ENCODE assay signal across 17 cellular contexts in genomic region chr6:164859791-164860190, GRCh38.
"Had no signal": no experiment of that assay in that cellular context is flagged by ENCODE, and none has a peak within 500 bp of the region (broad histone marks: within the 10 kb centered on the region; RNA-seq: fewer than 3 reads in every experiment).

No MANE protein-coding gene starts in this region.

- ATAC-seq: activated CD4-positive, CD25-positive, alpha-beta regulatory T cell treated with anti-CD3 and anti-CD28 coated beads, Interleukin-2, amount 50 U/mL, for 24 hours; gastrocnemius medialis; left cardiac atrium; stimulated activated effector memory CD8-positive, alpha-beta T cell treated with anti-CD3 and anti-CD28 coated beads, Interleukin-12 subunit alpha, Interleukin-12 subunit beta, amount 100 ng/mL, for 72 hours had no signal

- H3K27me3 ChIP-seq: gastrocnemius medialis, heart right ventricle, neutrophil, thyroid gland, uterus had no signal

- H2AFZ ChIP-seq: parathyroid adenoma had no signal

- H3K9me3 ChIP-seq: gastrocnemius medialis, neutrophil, thyroid gland, uterus had no signal

- H3K27ac Mint-ChIP-seq: activated T-helper 1 cell treated with anti-CD3 and anti-CD28 coated beads, Interleukin-12 subunit alpha, Interleukin-12 subunit beta, Interleukin-2, Interleukin-4 antibody, amounts not matched to agents 30 ng/mL and 10 ng/mL and 1 ng/mL, durations not matched to agents 14 hours and 24 hours and 36 hours; endodermal cell; stimulated activated effector memory CD8-positive, alpha-beta T cell treated with anti-CD3 and anti-CD28 coated beads, Interleukin-12 subunit alpha, Interleukin-12 subunit beta, amount 100 ng/mL, for 72 hours; T-helper 2 cell treated with Interferon-gamma antibody and Interleukin-4, amounts not matched to agents 5 μg/mL and 100 μg/mL, for 36 hours had no signal

- H3K4me3 ChIP-seq: gastrocnemius medialis, heart right ventricle, lung, thyroid gland, uterus had no signal

- H3K9ac ChIP-seq: parathyroid adenoma had no signal

- H3K79me2 ChIP-seq: parathyroid adenoma had no signal

- H3K4me1 Mint-ChIP-seq: endodermal cell; stimulated activated effector memory CD8-positive, alpha-beta T cell treated with anti-CD3 and anti-CD28 coated beads, Interleukin-12 subunit alpha, Interleukin-12 subunit beta, amount 100 ng/mL, for 72 hours had no signal

- H3K27ac ChIP-seq: gastrocnemius medialis, heart right ventricle, neutrophil, parathyroid adenoma, thyroid gland, uterus had no signal

- DNase-seq: activated CD4-positive, alpha-beta T cell treated with anti-CD3 and anti-CD28 coated beads, Interleukin-2, amount 50 U/mL, for 1 hour; activated naive CD4-positive, alpha-beta T cell; endodermal cell; gastrocnemius medialis; heart right ventricle; left cardiac atrium; midbrain; stimulated activated CD4-positive, alpha-beta T cell treated with anti-CD3 and anti-CD28 coated beads, Interleukin-12 subunit alpha, Interleukin-12 subunit beta, amount 100 ng/mL, for 4 hours; thyroid gland; uterus had no signal

- H3K9me3 Mint-ChIP-seq: endodermal cell had no signal

- H3K4me3 Mint-ChIP-seq: activated T-helper 1 cell treated with anti-CD3 and anti-CD28 coated beads, Interleukin-12 subunit alpha, Interleukin-12 subunit beta, Interleukin-2, Interleukin-4 antibody, amounts not matched to agents 30 ng/mL and 10 ng/mL and 1 ng/mL, durations not matched to agents 14 hours and 24 hours and 36 hours; endodermal cell; stimulated activated effector memory CD8-positive, alpha-beta T cell treated with anti-CD3 and anti-CD28 coated beads, Interleukin-12 subunit alpha, Interleukin-12 subunit beta, amount 100 ng/mL, for 72 hours; T-helper 2 cell treated with Interferon-gamma antibody and Interleukin-4, amounts not matched to agents 5 μg/mL and 100 μg/mL, for 36 hours had no signal

- H3K4me1 ChIP-seq: gastrocnemius medialis, parathyroid adenoma, thyroid gland, uterus had no signal

- H3K36me3 ChIP-seq: gastrocnemius medialis, heart right ventricle, neutrophil, thyroid gland, uterus had no signal

- H3K36me3 Mint-ChIP-seq: stimulated activated effector memory CD8-positive, alpha-beta T cell treated with anti-CD3 and anti-CD28 coated beads, Interleukin-12 subunit alpha, Interleukin-12 subunit beta, amount 100 ng/mL, for 72 hours had no signal
